ENCODE assay signal across 12 cellular contexts in the genomic region with DNA sequence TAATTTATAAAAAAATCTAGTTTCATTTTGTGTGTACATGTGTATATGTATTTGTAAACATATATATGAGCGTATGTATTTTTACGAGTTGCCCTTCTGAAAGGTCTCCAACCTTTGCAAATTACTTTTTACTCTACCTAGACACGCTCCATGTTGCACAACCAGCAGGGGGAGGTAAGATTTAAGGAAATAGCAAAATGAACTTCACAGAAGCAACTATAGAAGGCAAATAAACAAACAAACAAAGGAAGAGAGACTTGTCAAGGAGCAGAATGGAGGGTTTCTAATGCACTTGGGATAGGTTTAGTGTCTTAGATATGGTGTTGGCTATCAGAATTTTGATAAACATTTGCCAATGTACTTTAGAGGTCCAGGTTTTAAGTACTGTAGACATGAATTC.
DNase-seq lines count a peak whose midpoint lies in the region; ATAC-seq, FAIRE-seq and TF ChIP-seq lines count a peak whose summit lies in the region.
"Had no signal": no experiment of that assay in that cellular context is flagged by ENCODE, and none has a peak within 500 bp of the region (broad histone marks: within the 10 kb centered on the region; RNA-seq: fewer than 3 reads in every experiment).

No MANE protein-coding gene starts in this region.

- H3K79me2 ChIP-seq in GM12878 (ENCODE audit: control insufficient read depth, insufficient read depth, low read length): no peaks in the 10 kb centered on the region

- RAD21 ChIA-PET in GM12878 (lab: Charles Lee; ENCODE audit: unreplicated experiment): no interaction called here

- H4K20me1 ChIP-seq in GM12878 (ENCODE audit: control insufficient read depth, insufficient read depth): no peaks in the 10 kb centered on the region

- CTCF ChIA-PET in GM12878 (lab: Yijun Ruan, JAX): interaction anchor here (0.8 to 1.2 kb wide), 3 partner anchors 85 to 816 kb away, joined by 3 to 5 read pairs (median 3); no protein-coding TSS in a partner anchor

- no peaks in the 10 kb centered on the region for H3K4me1 ChIP-seq in GM12878 (ENCODE audit: control insufficient read depth, insufficient read depth, low read length)

- peaks cover 4% of the 10 kb centered on the region for H3K4me1 Mint-ChIP-seq in nephron progenitor cell
- H3K4me1 Mint-ChIP-seq: stimulated activated effector memory CD8-positive, alpha-beta T cell treated with anti-CD3 and anti-CD28 coated beads, Interleukin-12 subunit alpha, Interleukin-12 subunit beta, amount 100 ng/mL, for 72 hours had no signal

- peak; percentile 50 for TF ChIP-seq RAD21 in GM12878 (IDR thresholded peaks at IDR 0.05; ENCODE audit: insufficient read depth, low read depth, low read length)

- BruUV-seq in GM12878 (replicated peaks; lab: Mats Ljungman, UMichigan): no TSS peak

- no peak for TF ChIP-seq EP300 in GM12878 (IDR thresholded peaks at IDR 0.05; ENCODE audit: borderline replicate concordance in 1 of 2, control insufficient read depth in 1 of 2, low read depth in 2 of 2, low read length in 2 of 2)

- H3K4me3 ChIP-seq in GM12878 (no peak overlapping the region), coronary artery (no peak overlapping the region)

- intact Hi-C loops in GM12878 (cut with micrococcal nuclease; ENCODE audit: unreplicated experiment): loop anchor here (2.0 to 5.0 kb wide), 2 partner anchors 379 to 814 kb away; no protein-coding TSS in a partner anchor

- TF ChIP-seq CTCF in GM12878 (IDR thresholded peaks at IDR 0.05 in 2 of 3, conservative IDR thresholded peaks at IDR 0.05 in 1 of 3; ENCODE audit: control insufficient read depth in 2 of 3, extremely low read depth in 1 of 3, insufficient read depth in 1 of 3, low read depth in 3 of 3, low read length in 3 of 3): peak; percentile 9 to 37 (median 36); a peak in 3 of 6 replicates
- TF ChIP-seq CTCF in nephron progenitor cell (IDR thresholded peaks at IDR 0.05): peak; percentile 60
- no peak for TF ChIP-seq CTCF in coronary artery (IDR thresholded peaks at IDR 0.05)

- no peak overlapping the region for H3K27ac ChIP-seq in GM12878 (ENCODE audit: control insufficient read depth, insufficient read depth)
- no peak overlapping the region for H3K27ac ChIP-seq in substantia nigra (ENCODE audit: low read depth, low read length, poor library complexity, severe bottlenecking)
- no peak overlapping the region for H3K27ac ChIP-seq in coronary artery

- POLR2A ChIA-PET in GM12878 (lab: Charles Lee): no interaction called here

- peak; percentile 82 for FAIRE-seq in G401.6 (lab: Jason Lieb, UNC)
- FAIRE-seq in GM12878 (lab: Jason Lieb, UNC): no peak
- FAIRE-seq: H54, keratinocyte had no signal

- TF ChIP-seq POLR2A in GM12878 (IDR thresholded peaks at IDR 0.05; ENCODE audit: low read depth, low read length): no peak

- no peaks in the 10 kb centered on the region for H3K9me3 Mint-ChIP-seq in nephron progenitor cell

- H3K9me3 ChIP-seq in GM12878 (replicated peaks; ENCODE audit: control insufficient read depth, insufficient read depth, low read length): no peaks in the 10 kb centered on the region

- H3K4me3 Mint-ChIP-seq in nephron progenitor cell: no peak overlapping the region
- H3K4me3 Mint-ChIP-seq: stimulated activated effector memory CD8-positive, alpha-beta T cell treated with anti-CD3 and anti-CD28 coated beads, Interleukin-12 subunit alpha, Interleukin-12 subunit beta, amount 100 ng/mL, for 72 hours had no signal

- ATAC-seq in GM12878: no peak
- ATAC-seq: stimulated activated effector memory CD8-positive, alpha-beta T cell treated with anti-CD3 and anti-CD28 coated beads, Interleukin-12 subunit alpha, Interleukin-12 subunit beta, amount 100 ng/mL, for 72 hours had no signal

- no peak overlapping the region for H3K4me2 ChIP-seq in GM12878 (ENCODE audit: control insufficient read depth, insufficient read depth)

- no peaks in the 10 kb centered on the region for H3K36me3 ChIP-seq in GM12878 (ENCODE audit: control insufficient read depth in 2 of 2, insufficient read depth in 2 of 2, low read length in 1 of 2)

- H3K27me3 ChIP-seq in GM12878 (replicated peaks in 1 of 2; ENCODE audit: control insufficient read depth in 2 of 2, insufficient read depth in 2 of 2, low read length in 1 of 2): no peaks in the 10 kb centered on the region

- WGBS in GM12878 (ENCODE audit: insufficient coverage, insufficient replicate concordance, low lambda C conversion rate, missing lambda C conversion rate): 2% methylated on average over 3 of the region's 3 CpGs

- in situ Hi-C loops in GM12878 (cut with MboI): loop anchor here (25.0 kb wide), 1 partner anchor 829 kb away; the partner anchor contains the start of gene POU3F3

- peaks cover 9% of the 10 kb centered on the region for H3K27me3 Mint-ChIP-seq in nephron progenitor cell (ENCODE audit: low read depth, poor library complexity)

- H3K36me3 Mint-ChIP-seq in nephron progenitor cell (ENCODE audit: low read depth): no peaks in the 10 kb centered on the region
- H3K36me3 Mint-ChIP-seq: stimulated activated effector memory CD8-positive, alpha-beta T cell treated with anti-CD3 and anti-CD28 coated beads, Interleukin-12 subunit alpha, Interleukin-12 subunit beta, amount 100 ng/mL, for 72 hours had no signal

- SMC1A ChIA-PET in GM12878 (lab: Charles Lee; ENCODE audit: uncharacterized antibody, unreplicated experiment): no interaction called here

- no peak overlapping the region for H3K9ac ChIP-seq in GM12878 (ENCODE audit: control insufficient read depth, insufficient read depth, low read length)

- DNase-seq in Kasumi-1 (lab: John Stamatoyannopoulos, UW) (peak; percentile 42 to 67), GM12878 (ENCODE audit: low read depth, low spot score) (no peak), nephron progenitor cell (no peak), substantia nigra (lab: John Stamatoyannopoulos, UW) (no peak), coronary artery (ENCODE audit: low spot score) (no peak), NCI-H187 treated with DMSO at 0.1 percent for 48 hours (lab: John Stamatoyannopoulos, UW) (no peak)
- DNase-seq: activated CD8-positive, alpha-beta memory T cell treated with anti-CD3 and anti-CD28 coated beads, Interleukin-2, amount 50 U/mL, for 4 hours; dermis blood vessel endothelial cell had no signal

- no peak overlapping the region for H3K27ac Mint-ChIP-seq in nephron progenitor cell
- H3K27ac Mint-ChIP-seq: stimulated activated effector memory CD8-positive, alpha-beta T cell treated with anti-CD3 and anti-CD28 coated beads, Interleukin-12 subunit alpha, Interleukin-12 subunit beta, amount 100 ng/mL, for 72 hours had no signal

- no peak overlapping the region for H2AFZ ChIP-seq in GM12878 (ENCODE audit: control insufficient read depth, low read depth, low read length)

TF ChIP-seq in GM12878, 131 proteins besides CTCF, POLR2A, EP300 and RAD21:
- no peak for TF ChIP-seq HDAC6 (IDR thresholded peaks at IDR 0.05; ENCODE audit: unreplicated experiment)
- TF ChIP-seq SMC3 (IDR thresholded peaks at IDR 0.05; ENCODE audit: borderline replicate concordance, low read length): peak; percentile 21; the same call in 1 of the 2 replicates
- no peak for TF ChIP-seq NR2C1 (IDR thresholded peaks at IDR 0.05)
- TF ChIP-seq SKIL (IDR thresholded peaks at IDR 0.05; ENCODE audit: low read depth, poor library complexity, severe bottlenecking): no peak
- no peak for TF ChIP-seq KDM1A (IDR thresholded peaks at IDR 0.05; ENCODE audit: borderline replicate concordance)
TF ChIP-seq in GM12878: peak in this region for 1.

Comparison
In these comparisons a context has a peak if more than half of its experiments do, and no peak if none do; other contexts are left out.
1. DNase-seq: peak in Kasumi-1 (2 of 2); none in GM12878 (single experiment), nephron progenitor cell (single experiment), substantia nigra (0 of 49), coronary artery (single experiment) and NCI-H187 treated with DMSO at 0.1 percent for 48 hours (single experiment).